Comparison of ENCODE assay signal across 9 cellular contexts in the genomic region with DNA sequence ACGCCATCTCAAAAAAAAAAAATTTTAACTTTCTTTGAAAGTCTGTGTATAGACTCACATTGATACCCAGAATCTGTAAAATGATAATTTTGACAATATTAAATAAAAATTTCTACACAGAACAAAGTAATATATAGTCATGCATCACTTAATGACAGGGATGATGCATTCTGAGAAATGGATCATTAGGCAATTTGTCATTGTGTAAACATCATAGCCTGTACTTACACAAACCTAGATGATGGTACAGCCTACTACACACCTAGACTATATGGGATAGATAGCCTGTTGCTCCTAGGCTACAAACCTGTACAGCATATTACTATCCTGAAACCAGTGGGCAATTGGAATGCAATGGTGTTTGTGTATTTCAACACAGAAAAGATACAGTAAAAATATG.
"Had no signal": no experiment of that assay in that cellular context is flagged by ENCODE, and none has a peak within 500 bp of the region (broad histone marks: within the 10 kb centered on the region; RNA-seq: fewer than 3 reads in every experiment).

No MANE protein-coding gene starts in this region.

- FAIRE-seq: H1, H54, HTR-8/SVneo, K562 had no signal

- ATAC-seq: GM23338, K562 had no signal

- DNase-seq: H9, HCEC 1CT, IMR-90, KG1 had no signal

- H3K4me3 Mint-ChIP-seq: GM23338, H9 had no signal

- H3K27ac Mint-ChIP-seq: GM23338, H9 had no signal

- H3K9me3 Mint-ChIP-seq: GM23338, H9 had no signal

- H2AFZ ChIP-seq: GM23338 had no signal

- H3K4me2 ChIP-seq: GM23338 had no signal

- H3K4me3 ChIP-seq: GM23338, K562 had no signal

- H3K4me1 Mint-ChIP-seq: H9 had no signal
